21 cellular contexts compared by ENCODE assay signal in genomic region chr2:43890855-43891254, GRCh38. TPM values are rescaled to one million over a fixed set of nuclear protein-coding genes. Genes with fewer than 3 reads are reported as not detected.
DNase-seq lines count a peak whose midpoint lies in the region; FAIRE-seq and TF ChIP-seq lines count a peak whose summit lies in the region.
"Had no signal": no experiment of that assay in that cellular context is flagged by ENCODE, and none has a peak within 500 bp of the region (broad histone marks: within the 10 kb centered on the region; RNA-seq: fewer than 3 reads in every experiment).

No MANE protein-coding gene starts in this region.

- no peak overlapping the region for H3K4me3 Mint-ChIP-seq in activated T-helper 1 cell treated with anti-CD3 and anti-CD28 coated beads, Interleukin-12 subunit alpha, Interleukin-12 subunit beta, Interleukin-2, Interleukin-4 antibody, amounts not matched to agents 30 ng/mL and 10 ng/mL and 1 ng/mL, durations not matched to agents 14 hours and 24 hours and 36 hours
- H3K4me3 Mint-ChIP-seq: activated CD4-positive, alpha-beta T cell treated with anti-CD3 and anti-CD28 coated beads, Interleukin-2, amount 10 ng/mL, durations not matched to agents 7 days and 5 days had no signal

- H3K9me1 ChIP-seq in keratinocyte (ENCODE audit: control insufficient read depth, extremely low read depth, insufficient read depth, low read length) = peaks cover 3% of the 10 kb centered on the region

- H3K27ac ChIP-seq in keratinocyte (ENCODE audit: control insufficient read depth, insufficient read depth, low read length) (no peak overlapping the region), vagina (peak overlapping the region; percentile 45)
- H3K27ac ChIP-seq: BLaER1 treated with 17β-estradiol and CSF1 and Interleukin-3, amounts not matched to agents 10 nM and 100 nM; gastroesophageal sphincter had no signal

- no peak overlapping the region for H3K27ac Mint-ChIP-seq in activated T-helper 1 cell treated with anti-CD3 and anti-CD28 coated beads, Interleukin-12 subunit alpha, Interleukin-12 subunit beta, Interleukin-2, Interleukin-4 antibody, amounts not matched to agents 30 ng/mL and 10 ng/mL and 1 ng/mL, durations not matched to agents 14 hours and 24 hours and 36 hours
- H3K27ac Mint-ChIP-seq: activated CD4-positive, alpha-beta T cell treated with anti-CD3 and anti-CD28 coated beads, Interleukin-2, amount 10 ng/mL, durations not matched to agents 7 days and 5 days had no signal

- H2AFZ ChIP-seq in keratinocyte (ENCODE audit: control insufficient read depth, low read length) = no peak overlapping the region

- no peaks in the 10 kb centered on the region for H3K9me3 Mint-ChIP-seq in activated T-helper 1 cell treated with anti-CD3 and anti-CD28 coated beads, Interleukin-12 subunit alpha, Interleukin-12 subunit beta, Interleukin-2, Interleukin-4 antibody, amounts not matched to agents 30 ng/mL and 10 ng/mL and 1 ng/mL, durations not matched to agents 14 hours and 24 hours and 36 hours
- H3K9me3 Mint-ChIP-seq: activated CD4-positive, alpha-beta T cell treated with anti-CD3 and anti-CD28 coated beads, Interleukin-2, amount 10 ng/mL, durations not matched to agents 7 days and 5 days had no signal

- H3K4me1 Mint-ChIP-seq in activated T-helper 1 cell treated with anti-CD3 and anti-CD28 coated beads, Interleukin-12 subunit alpha, Interleukin-12 subunit beta, Interleukin-2, Interleukin-4 antibody, amounts not matched to agents 30 ng/mL and 10 ng/mL and 1 ng/mL, durations not matched to agents 14 hours and 24 hours and 36 hours (ENCODE audit: low read depth) = no peaks in the 10 kb centered on the region
- H3K4me1 Mint-ChIP-seq: activated CD4-positive, alpha-beta T cell treated with anti-CD3 and anti-CD28 coated beads, Interleukin-2, amount 10 ng/mL, durations not matched to agents 7 days and 5 days had no signal

- H3K4me1 ChIP-seq in keratinocyte (ENCODE audit: control insufficient read depth, extremely low read depth, insufficient read depth, low read length) = no peaks in the 10 kb centered on the region
- H3K4me1 ChIP-seq in vagina = peaks cover 4% of the 10 kb centered on the region
- H3K4me1 ChIP-seq: gastroesophageal sphincter had no signal

- peak; percentile 4 for FAIRE-seq in HTR-8/SVneo (lab: Jason Lieb, UNC)
- no peak for FAIRE-seq in bronchial epithelial cell (lab: Jason Lieb, UNC)
- peak; percentile 5 for FAIRE-seq in keratinocyte (lab: Jason Lieb, UNC)
- FAIRE-seq: colon, HepG2 had no signal

- no peaks in the 10 kb centered on the region for H3K79me2 ChIP-seq in keratinocyte (ENCODE audit: control insufficient read depth, insufficient read depth, low read length)

- H3K9ac ChIP-seq in keratinocyte (ENCODE audit: control insufficient read depth, extremely low read depth, insufficient read depth, low read length) = no peak overlapping the region
- H3K9ac ChIP-seq: BLaER1 treated with 17β-estradiol and CSF1 and Interleukin-3, amounts not matched to agents 10 nM and 100 nM had no signal

- H3K4me3 ChIP-seq in bronchial epithelial cell (ENCODE audit: low read depth, low read length) = no peak overlapping the region
- H3K4me3 ChIP-seq in keratinocyte (ENCODE audit: control insufficient read depth in 2 of 3, extremely low read depth in 1 of 3, insufficient read depth in 2 of 3, low read depth in 1 of 3, low read length in 3 of 3) = no peak overlapping the region
- no peak overlapping the region for H3K4me3 ChIP-seq in vagina
- H3K4me3 ChIP-seq: BLaER1 treated with 17β-estradiol and CSF1 and Interleukin-3, amounts not matched to agents 10 nM and 100 nM; gastroesophageal sphincter had no signal

- intact Hi-C loops in vagina (cut with DNase I) = no loop called here
- intact Hi-C loops in activated T-helper 1 cell treated with anti-CD3 and anti-CD28 coated beads, Interleukin-12 subunit alpha, Interleukin-12 subunit beta, Interleukin-2, Interleukin-4 antibody, amounts not matched to agents 30 ng/mL and 10 ng/mL and 1 ng/mL, durations not matched to agents 14 hours and 24 hours and 36 hours (cut with micrococcal nuclease) = no loop called here

- H3K27me3 ChIP-seq in bronchial epithelial cell (ENCODE audit: control insufficient read depth, insufficient read depth, low read length) (no peaks in the 10 kb centered on the region), keratinocyte (ENCODE audit: control insufficient read depth, extremely low read depth, insufficient read depth, low read length) (no peaks in the 10 kb centered on the region), vagina (no peaks in the 10 kb centered on the region)
- H3K27me3 ChIP-seq: BLaER1 treated with 17β-estradiol and CSF1 and Interleukin-3, amounts not matched to agents 10 nM and 100 nM; gastroesophageal sphincter had no signal

- peaks cover 15% of the 10 kb centered on the region for H3K36me3 ChIP-seq in bronchial epithelial cell (ENCODE audit: control insufficient read depth, insufficient read depth, low read length)
- peaks cover 20 to 25% of the 10 kb centered on the region in 2 experiments for H3K36me3 ChIP-seq in keratinocyte (ENCODE audit: control insufficient read depth in 2 of 2, extremely low read depth in 1 of 2, insufficient read depth in 2 of 2, low read length in 2 of 2)
- H3K36me3 ChIP-seq in vagina = peaks cover 0 to 57% of the 10 kb centered on the region in 2 donors

- DNase-seq in HTR-8/SVneo (ENCODE audit: insufficient read length, low spot score) (no peak), bronchial epithelial cell (ENCODE audit: low read depth) (peak; percentile 14), keratinocyte (ENCODE audit: low read depth, low spot score) (no peak), vagina (ENCODE audit: extremely low spot score in 2 of 2) (no peak), NCI-H82 treated with DMSO at 0.1 percent for 48 hours (lab: John Stamatoyannopoulos, UW; ENCODE audit: unreplicated experiment) (no peak), GM19240 (ENCODE audit: insufficient read length, low spot score) (no peak)
- DNase-seq in activated T-helper 1 cell treated with anti-CD3 and anti-CD28 coated beads, Interleukin-12 subunit alpha, Interleukin-12 subunit beta, Interleukin-2, Interleukin-4 antibody, amounts not matched to agents 30 ng/mL and 10 ng/mL and 1 ng/mL, durations not matched to agents 14 hours and 24 hours and 36 hours (ENCODE audit: low spot score) = no peak
- DNase-seq: activated CD4-positive, alpha-beta T cell treated with anti-CD3 and anti-CD28 coated beads, Interleukin-2, amount 10 ng/mL, durations not matched to agents 7 days and 5 days; activated CD8-positive, alpha-beta memory T cell treated with anti-CD3 and anti-CD28 coated beads, Interleukin-2, amount 50 U/mL, for 4 hours; GF-D8; GOT3; MM.1S; NCI-H146; OCI-M1; retina; Right ventricle myocardium superior; T-helper 1 cell had no signal

- no peak overlapping the region for H3K4me2 ChIP-seq in keratinocyte (ENCODE audit: control insufficient read depth, extremely low read depth, insufficient read depth, low read depth, low read length)
- H3K4me2 ChIP-seq: BLaER1 treated with 17β-estradiol and CSF1 and Interleukin-3, amounts not matched to agents 10 nM and 100 nM had no signal

- TF ChIP-seq CTCF in bronchial epithelial cell (IDR thresholded peaks at IDR 0.05; ENCODE audit: insufficient read depth, low read length, severe bottlenecking) (no peak), keratinocyte (optimal IDR thresholded peaks at IDR 0.05 in 1 of 3, IDR thresholded peaks at IDR 0.05 in 1 of 3, conservative IDR thresholded peaks at IDR 0.05 in 1 of 3; ENCODE audit: extremely low read depth in 1 of 3, insufficient read depth in 2 of 3, low read length in 3 of 3) (no peak), vagina (IDR thresholded peaks at IDR 0.05) (no peak)

- H3K9me3 ChIP-seq in keratinocyte (ENCODE audit: control insufficient read depth, low read depth, low read length) (no peaks in the 10 kb centered on the region), vagina (no peaks in the 10 kb centered on the region)
- H3K9me3 ChIP-seq: BLaER1 treated with 17β-estradiol and CSF1 and Interleukin-3, amounts not matched to agents 10 nM and 100 nM; gastroesophageal sphincter had no signal

- H4K20me1 ChIP-seq in keratinocyte (ENCODE audit: control insufficient read depth, extremely low read depth, insufficient read depth, low read length) = peaks cover 2% of the 10 kb centered on the region

- H3K36me3 Mint-ChIP-seq in activated T-helper 1 cell treated with anti-CD3 and anti-CD28 coated beads, Interleukin-12 subunit alpha, Interleukin-12 subunit beta, Interleukin-2, Interleukin-4 antibody, amounts not matched to agents 30 ng/mL and 10 ng/mL and 1 ng/mL, durations not matched to agents 14 hours and 24 hours and 36 hours (ENCODE audit: low read depth) = peaks cover 57% of the 10 kb centered on the region

- dilution Hi-C loops in keratinocyte (cut with MboI; ENCODE audit: extremely low pct_ligation_motif_present, low sequenced_read_pairs) = no loop called here

- H3K27me3 Mint-ChIP-seq in activated T-helper 1 cell treated with anti-CD3 and anti-CD28 coated beads, Interleukin-12 subunit alpha, Interleukin-12 subunit beta, Interleukin-2, Interleukin-4 antibody, amounts not matched to agents 30 ng/mL and 10 ng/mL and 1 ng/mL, durations not matched to agents 14 hours and 24 hours and 36 hours (ENCODE audit: insufficient read depth) = no peaks in the 10 kb centered on the region
- H3K27me3 Mint-ChIP-seq: activated CD4-positive, alpha-beta T cell treated with anti-CD3 and anti-CD28 coated beads, Interleukin-2, amount 10 ng/mL, durations not matched to agents 7 days and 5 days had no signal

- no peak for TF ChIP-seq POLR2A in vagina (IDR thresholded peaks at IDR 0.05)

RNA-seq across cellular contexts. Expression of gene ABCG8, which starts 52.1 kb away (rescaled TPM):
- under 0.01 TPM in 1 of 2 replicates, not detected in the other for total RNA-seq in bronchial epithelial cell
- polyA plus RNA-seq in keratinocyte = not detected in 3 replicates
- not detected for polyA plus RNA-seq in keratinocyte (2011; ENCODE audit: low read depth)
- polyA plus RNA-seq in keratinocyte (2011; cell fraction: cytosol; rRNA removed) = not detected in 2 replicates
- not detected in 2 replicates for polyA plus RNA-seq in keratinocyte (2011; cell fraction: nucleus; rRNA removed)
- polyA plus RNA-seq in keratinocyte (2012; ENCODE audit: low replicate concordance) = 0.04 TPM in 1 of 2 replicates, not detected in the other
- polyA minus RNA-seq in keratinocyte = not detected in 3 replicates
- polyA minus RNA-seq in keratinocyte (2011; cell fraction: cytosol; rRNA and poly(A)+ RNA removed) = not detected
- not detected in 2 replicates for polyA minus RNA-seq in keratinocyte (2011; cell fraction: nucleus; rRNA and poly(A)+ RNA removed)
- not detected for total RNA-seq in vagina
- total RNA-seq in activated T-helper 1 cell treated with anti-CD3 and anti-CD28 coated beads, Interleukin-12 subunit alpha, Interleukin-12 subunit beta, Interleukin-2, Interleukin-4 antibody, amounts not matched to agents 30 ng/mL and 10 ng/mL and 1 ng/mL, durations not matched to agents 14 hours and 24 hours and 36 hours = 0.13 TPM in 1 of 2 replicates, not detected in the other
- total RNA-seq: activated CD4-positive, alpha-beta T cell treated with anti-CD3 and anti-CD28 coated beads, Interleukin-2, amount 10 ng/mL, durations not matched to agents 7 days and 5 days had no signal

RNA-seq across cellular contexts. Expression of gene ABCG5, which starts 52.2 kb away (rescaled TPM):
- total RNA-seq in bronchial epithelial cell (not detected in 2 replicates), vagina (not detected)
- not detected in 3 replicates for polyA plus RNA-seq in keratinocyte
- polyA plus RNA-seq in keratinocyte (2011; ENCODE audit: low read depth) = not detected
- not detected in 2 replicates for polyA plus RNA-seq in keratinocyte (2011; cell fraction: cytosol; rRNA removed)
- 0.05 TPM in 1 of 2 replicates, not detected in the other for polyA plus RNA-seq in keratinocyte (2011; cell fraction: nucleus; rRNA removed)
- polyA plus RNA-seq in keratinocyte (2012; ENCODE audit: low replicate concordance) = not detected in 2 replicates
- not detected in 3 replicates for polyA minus RNA-seq in keratinocyte
- not detected for polyA minus RNA-seq in keratinocyte (2011; cell fraction: cytosol; rRNA and poly(A)+ RNA removed)
- not detected in 2 replicates for polyA minus RNA-seq in keratinocyte (2011; cell fraction: nucleus; rRNA and poly(A)+ RNA removed)
- not detected in 2 replicates for total RNA-seq in activated T-helper 1 cell treated with anti-CD3 and anti-CD28 coated beads, Interleukin-12 subunit alpha, Interleukin-12 subunit beta, Interleukin-2, Interleukin-4 antibody, amounts not matched to agents 30 ng/mL and 10 ng/mL and 1 ng/mL, durations not matched to agents 14 hours and 24 hours and 36 hours
- total RNA-seq: activated CD4-positive, alpha-beta T cell treated with anti-CD3 and anti-CD28 coated beads, Interleukin-2, amount 10 ng/mL, durations not matched to agents 7 days and 5 days; gastroesophageal sphincter; Right ventricle myocardium superior had no signal
